ENCODE assay signal across 11 cellular contexts in the genomic region with DNA sequence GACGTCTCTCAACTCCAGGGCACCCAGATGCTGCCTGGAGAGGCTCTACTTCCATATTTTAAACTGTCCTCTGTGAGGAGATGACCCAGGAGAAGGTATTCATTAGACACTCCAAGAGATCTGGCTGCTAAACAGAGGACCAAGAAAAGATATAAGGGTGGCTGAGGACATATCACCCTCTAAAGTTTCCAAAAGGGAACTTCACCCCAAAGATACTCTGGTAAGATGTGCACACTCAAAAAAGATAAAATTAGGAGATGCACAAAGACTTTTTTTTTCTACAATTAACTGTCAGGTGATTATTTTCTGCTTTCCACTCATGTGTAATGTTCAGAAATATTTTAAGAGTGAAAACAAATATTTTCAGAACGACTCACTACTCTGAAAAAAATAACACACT. TPM values are rescaled to one million over a fixed set of nuclear protein-coding genes. Genes with fewer than 3 reads are reported as not detected.
DNase-seq lines count a peak whose midpoint lies in the region; ATAC-seq lines count a peak whose summit lies in the region.
"Had no signal": no experiment of that assay in that cellular context is flagged by ENCODE, and none has a peak within 500 bp of the region (broad histone marks: within the 10 kb centered on the region; RNA-seq: fewer than 3 reads in every experiment).

No MANE protein-coding gene starts in this region.

- H3K27ac ChIP-seq in SJCRH30: no peak overlapping the region

- ATAC-seq in activated T-cell treated with anti-CD3 and anti-CD28 coated beads, Interleukin-2, amount 50 U/mL, for 72 hours (replicated peaks in 1 of 2): no peak
- ATAC-seq in stimulated activated memory B cell treated with anti-CD40 and anti-IgM and Interleukin-4, amounts not matched to agents 10 μg/mL and 1 μg/mL and 100 μg/mL, for 72 hours: no peak
- ATAC-seq in HG03442 (IDR thresholded peaks at IDR 0.05; ENCODE audit: unreplicated experiment): no peak

- no peak for DNase-seq in activated T-cell treated with anti-CD3 and anti-CD28 coated beads, Interleukin-2, amount 50 U/mL, for 72 hours
- no peak for DNase-seq in activated T-cell treated with anti-CD3 and anti-CD28 coated beads, Interleukin-2, amount 50 U/mL, for 48 hours
- DNase-seq in SJCRH30: no peak
- DNase-seq in fibroblast of peridontal ligament (ENCODE audit: extremely low read depth): peak; percentile 13
- no peak for DNase-seq in activated CD4-positive, CD25-positive, alpha-beta regulatory T cell (lab: John Stamatoyannopoulos, UW)
- no peak for DNase-seq in NCI-H2171 (lab: John Stamatoyannopoulos, UW)
- DNase-seq: DMS 273 treated with DMSO at 0.1 percent for 48 hours, NCI-H345, thyroid gland had no signal

- peaks cover 27% of the 10 kb centered on the region for H3K4me1 Mint-ChIP-seq in activated T-cell treated with anti-CD3 and anti-CD28 coated beads, Interleukin-2, amount 50 U/mL, for 72 hours (ENCODE audit: low read depth)
- H3K4me1 Mint-ChIP-seq in stimulated activated memory B cell treated with anti-CD40 and anti-IgM and Interleukin-4, amounts not matched to agents 10 μg/mL and 1 μg/mL and 100 μg/mL, for 72 hours: peaks cover 37% of the 10 kb centered on the region

- H3K27me3 Mint-ChIP-seq in activated T-cell treated with anti-CD3 and anti-CD28 coated beads, Interleukin-2, amount 50 U/mL, for 72 hours (ENCODE audit: low read depth): peaks cover 3% of the 10 kb centered on the region
- no peaks in the 10 kb centered on the region for H3K27me3 Mint-ChIP-seq in stimulated activated memory B cell treated with anti-CD40 and anti-IgM and Interleukin-4, amounts not matched to agents 10 μg/mL and 1 μg/mL and 100 μg/mL, for 72 hours

- peaks cover 3% of the 10 kb centered on the region; the same call in 1 of the 2 replicates for H3K9me3 ChIP-seq in SJCRH30 (replicated peaks)
- H3K9me3 ChIP-seq: thyroid gland had no signal

- H3K9me3 Mint-ChIP-seq in activated T-cell treated with anti-CD3 and anti-CD28 coated beads, Interleukin-2, amount 50 U/mL, for 72 hours: peaks cover 1 to 7% of the 10 kb centered on the region in 2 donors
- H3K9me3 Mint-ChIP-seq in stimulated activated memory B cell treated with anti-CD40 and anti-IgM and Interleukin-4, amounts not matched to agents 10 μg/mL and 1 μg/mL and 100 μg/mL, for 72 hours: peaks cover 6% of the 10 kb centered on the region

- H3K4me3 ChIP-seq in SJCRH30: peak overlapping the region; percentile 82

- H3K36me3 ChIP-seq in SJCRH30: peaks cover 2% of the 10 kb centered on the region; the same call in 1 of the 2 replicates
- H3K36me3 ChIP-seq: thyroid gland had no signal

- peaks cover 6 to 15% of the 10 kb centered on the region in 2 donors for H3K36me3 Mint-ChIP-seq in activated T-cell treated with anti-CD3 and anti-CD28 coated beads, Interleukin-2, amount 50 U/mL, for 72 hours (ENCODE audit: insufficient read depth in 2 of 2)
- peaks cover 20% of the 10 kb centered on the region for H3K36me3 Mint-ChIP-seq in stimulated activated memory B cell treated with anti-CD40 and anti-IgM and Interleukin-4, amounts not matched to agents 10 μg/mL and 1 μg/mL and 100 μg/mL, for 72 hours

- no peaks in the 10 kb centered on the region; the same call in 1 of the 2 replicates for H3K4me1 ChIP-seq in SJCRH30

- peak overlapping the region; percentile 92 to 97 for H3K4me3 Mint-ChIP-seq in activated T-cell treated with anti-CD3 and anti-CD28 coated beads, Interleukin-2, amount 50 U/mL, for 72 hours
- peak overlapping the region; percentile 96 for H3K4me3 Mint-ChIP-seq in stimulated activated memory B cell treated with anti-CD40 and anti-IgM and Interleukin-4, amounts not matched to agents 10 μg/mL and 1 μg/mL and 100 μg/mL, for 72 hours

- H3K27me3 ChIP-seq in SJCRH30: no peaks in the 10 kb centered on the region
- H3K27me3 ChIP-seq: thyroid gland had no signal

- H3K27ac Mint-ChIP-seq in activated T-cell treated with anti-CD3 and anti-CD28 coated beads, Interleukin-2, amount 50 U/mL, for 72 hours: peak overlapping the region; percentile 59
- peak overlapping the region; percentile 95 for H3K27ac Mint-ChIP-seq in stimulated activated memory B cell treated with anti-CD40 and anti-IgM and Interleukin-4, amounts not matched to agents 10 μg/mL and 1 μg/mL and 100 μg/mL, for 72 hours

RNA-seq across cellular contexts. Expression of gene ZNF670, which starts 1.4 kb away (rescaled TPM):
- 1 to 10 TPM; 4.2 to 4.6 TPM for total RNA-seq in activated T-cell treated with anti-CD3 and anti-CD28 coated beads, Interleukin-2, amount 50 U/mL, for 72 hours
- 8.0 and 8.3 TPM in 2 replicates for total RNA-seq in SJCRH30 (2014; rRNA removed; shearing (Covaris generic))

RNA-seq across cellular contexts. Expression of gene ZNF669, which starts 26.9 kb away (rescaled TPM):
- total RNA-seq in activated T-cell treated with anti-CD3 and anti-CD28 coated beads, Interleukin-2, amount 50 U/mL, for 72 hours: 10 to 100 TPM in 1 of 2 donors, 1 to 10 TPM in 1; 8.3 to 10.5 TPM
- total RNA-seq in SJCRH30 (2014; rRNA removed; shearing (Covaris generic)): 12.9 and 14.7 TPM in 2 replicates
